ENCODE assay signal across 8 cellular contexts in the genomic region with DNA sequence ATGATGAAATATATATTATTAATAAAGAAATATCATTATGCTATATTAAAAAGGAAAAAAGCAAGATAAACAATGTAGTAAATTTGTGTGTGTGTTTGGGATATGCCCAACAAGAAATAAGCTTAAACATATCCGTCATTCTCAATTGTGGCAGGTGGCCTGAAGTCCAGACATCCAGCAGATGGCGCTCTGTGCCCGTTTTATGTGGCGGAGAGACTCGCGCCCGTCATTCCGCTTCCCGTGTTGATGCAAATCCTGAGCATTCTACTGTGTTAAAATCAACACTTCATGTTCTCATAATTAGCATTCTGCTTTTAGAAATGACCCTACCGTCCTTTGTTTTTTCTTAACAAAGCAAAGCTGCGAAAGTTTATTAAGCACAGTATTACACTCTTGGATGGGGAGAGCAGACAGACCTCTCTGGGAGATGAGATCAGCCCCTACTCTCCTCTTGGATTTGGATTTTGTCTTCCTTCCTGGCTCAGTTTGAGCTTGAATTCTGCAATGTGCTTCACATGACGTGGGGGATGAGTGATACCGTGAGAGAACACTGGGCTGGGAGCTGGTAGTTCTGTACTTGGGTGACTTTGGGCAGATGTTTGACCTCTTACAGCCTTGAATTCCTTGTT.
A peak's percentile ranks its signal among the peaks of the same experiment; 100 is the strongest.
DNase-seq lines count a peak whose midpoint lies in the region; FAIRE-seq and TF ChIP-seq lines count a peak whose summit lies in the region.

No MANE protein-coding gene starts in this region.

- no peaks in the 10 kb centered on the region for H3K36me3 ChIP-seq in endothelial cell of umbilical vein (ENCODE audit: control insufficient read depth in 2 of 2, extremely low read depth in 1 of 2, insufficient read depth in 2 of 2, low read length in 2 of 2)

- in situ Hi-C loops in Caki2 (cut with HindIII; ENCODE audit: low pct_unique_long_range_greater_than_20kb, low sequenced_read_pairs) = no loop called here

- no peak overlapping the region for H3K9ac ChIP-seq in endothelial cell of umbilical vein (replicated peaks; ENCODE audit: extremely low read depth, insufficient read depth, low read length)

- peak; percentile 51 for DNase-seq in Caki2 (ENCODE audit: low read depth)
- peak; percentile 57 for DNase-seq in GM20000 (ENCODE audit: low spot score)
- peak; percentile 74 for DNase-seq in HK-2 (ENCODE audit: unreplicated experiment)
- peak; percentile 82 for DNase-seq in NCI-H82 (lab: John Stamatoyannopoulos, UW)
- peak; percentile 16 to 65 (median 42) for DNase-seq in activated CD8-positive, alpha-beta memory T cell treated with anti-CD3 and anti-CD28 coated beads for 48 hours (ENCODE audit: low read depth in 2 of 3, low spot score in 2 of 3)
- DNase-seq in endothelial cell of umbilical vein (ENCODE audit: low read depth, low spot score) = peak; percentile 67
- DNase-seq in mucosa of gallbladder (ENCODE audit: low spot score) = peak; percentile 68
- peak; percentile 56 for DNase-seq in stimulated activated CD8-positive, alpha-beta memory T cell treated with anti-CD3 and anti-CD28 coated beads, Interleukin-7, amount 100 ng/mL, for 24 hours (ENCODE audit: low read depth)

- no peaks in the 10 kb centered on the region for H3K9me3 ChIP-seq in endothelial cell of umbilical vein (replicated peaks; ENCODE audit: control insufficient read depth, insufficient read depth, low read length)

- peaks cover 1 to 14% of the 10 kb centered on the region in 2 experiments for H3K27me3 ChIP-seq in endothelial cell of umbilical vein (ENCODE audit: control insufficient read depth in 2 of 2, insufficient read depth in 2 of 2, low read length in 2 of 2)

- POLR2A ChIA-PET in endothelial cell of umbilical vein (lab: Charles Lee) = no interaction called here

- peak overlapping the region; percentile 36 for H2AFZ ChIP-seq in endothelial cell of umbilical vein (ENCODE audit: low read depth, low read length)

- FAIRE-seq in endothelial cell of umbilical vein (lab: Jason Lieb, UNC) = peak; percentile 68

- TF ChIP-seq POLR2A in endothelial cell of umbilical vein (IDR thresholded peaks at IDR 0.05; ENCODE audit: low read depth, low read length) = no peak

- H3K4me2 ChIP-seq in endothelial cell of umbilical vein (ENCODE audit: insufficient read depth, low read length) = no peak overlapping the region

- no peaks in the 10 kb centered on the region for H3K9me1 ChIP-seq in endothelial cell of umbilical vein (replicated peaks; ENCODE audit: control insufficient read depth, extremely low read depth, insufficient read depth, low read length)

- dilution Hi-C loops in endothelial cell of umbilical vein (cut with MboI; ENCODE audit: extremely low pct_ligation_motif_present, low sequenced_read_pairs) = no loop called here

- no peak overlapping the region for H3K4me3 ChIP-seq in endothelial cell of umbilical vein (replicated peaks in 1 of 3; ENCODE audit: insufficient read depth in 1 of 3, low read depth in 1 of 3, low read length in 3 of 3)

- no TSS peak for BruUV-seq in endothelial cell of umbilical vein (replicated peaks; lab: Mats Ljungman, UMichigan)

- TF ChIP-seq CTCF in GM20000 (IDR thresholded peaks at IDR 0.05; ENCODE audit: extremely low read depth, missing control alignments) (peak; percentile 79), endothelial cell of umbilical vein (IDR thresholded peaks at IDR 0.05; ENCODE audit: extremely low read depth in 1 of 2, insufficient read depth in 1 of 2, low read depth in 1 of 2, low read length in 2 of 2) (peak; percentile 77 to 91)

- H3K27ac ChIP-seq in endothelial cell of umbilical vein (ENCODE audit: insufficient read depth, low read depth, low read length) = no peak overlapping the region

- intact Hi-C loops in endothelial cell of umbilical vein (cut with micrococcal nuclease) = loop anchor here (1.0 to 5.0 kb wide), 6 partner anchors 37 to 854 kb away; no protein-coding TSS in a partner anchor

- CTCF ChIA-PET in endothelial cell of umbilical vein (lab: Charles Lee) = interaction anchor here (0.5 to 5.3 kb wide), 62 partner anchors 10 to 930 kb away, joined by 3 to 172 read pairs (median 4); a partner anchor contains a TSS

- no peaks in the 10 kb centered on the region for H3K79me2 ChIP-seq in endothelial cell of umbilical vein (ENCODE audit: control insufficient read depth, insufficient read depth, low read length)

- H3K4me1 ChIP-seq in endothelial cell of umbilical vein (ENCODE audit: control insufficient read depth, extremely low read depth, insufficient read depth, low read length) = no peaks in the 10 kb centered on the region

- no peaks in the 10 kb centered on the region for H4K20me1 ChIP-seq in endothelial cell of umbilical vein (replicated peaks; ENCODE audit: control insufficient read depth, extremely low read depth, insufficient read depth, low read length)

TF ChIP-seq in endothelial cell of umbilical vein, 7 proteins besides CTCF, POLR2A, EP300 and RAD21:
- TF ChIP-seq EZH2 (IDR thresholded peaks at IDR 0.05; ENCODE audit: borderline replicate concordance, low read depth, low read length, severe bottlenecking) = no peak
